Comparison of ENCODE assay signal across 1 cellular context in the genomic region with DNA sequence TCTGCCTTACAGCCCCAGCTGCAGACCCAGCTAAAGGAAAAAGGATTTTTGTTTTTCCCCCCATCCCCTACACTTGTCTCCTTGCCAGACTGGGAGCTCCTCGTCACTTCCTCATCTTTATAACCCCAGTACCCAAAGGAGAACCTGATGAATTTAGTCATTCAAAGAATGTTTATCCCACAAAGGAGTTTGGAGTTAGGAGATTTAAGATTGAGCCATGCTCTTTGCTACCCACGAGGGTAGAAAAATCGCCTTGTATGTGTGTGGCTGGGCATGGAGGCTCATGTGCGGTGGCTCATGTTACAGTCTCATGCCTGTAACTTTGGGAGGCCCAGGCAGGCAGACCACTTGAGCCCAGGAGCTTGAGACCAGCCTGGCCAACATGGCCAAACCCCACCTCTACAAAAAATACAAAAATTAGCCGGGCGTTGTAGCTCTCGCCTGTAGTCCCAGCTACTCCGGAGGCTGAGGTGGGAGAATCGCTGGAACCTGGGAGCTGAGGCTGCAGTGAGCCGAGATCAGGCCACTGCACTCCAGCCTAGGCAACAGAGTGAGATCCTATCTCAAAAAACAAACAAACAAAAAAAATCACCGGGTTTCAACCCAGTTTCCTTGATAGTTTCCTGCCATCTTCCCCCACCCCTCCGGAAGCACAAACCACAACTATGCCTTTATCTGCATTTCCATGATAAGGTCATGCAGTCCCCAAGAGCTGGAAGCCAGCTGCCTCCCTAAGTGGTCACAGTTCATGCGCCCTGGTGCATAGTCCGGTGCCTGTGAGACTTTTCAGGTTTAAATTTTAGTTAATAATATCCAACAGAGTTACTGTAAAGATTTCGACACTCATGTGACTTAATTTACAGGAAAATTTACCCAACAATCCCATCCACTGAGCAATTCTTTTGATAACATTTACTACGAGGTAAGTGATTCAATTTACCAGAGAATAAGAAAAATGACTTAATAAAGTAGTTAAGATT.
TF ChIP-seq lines count a peak whose summit lies in the region.

No MANE protein-coding gene starts in this region.

TF ChIP-seq in HEK293, 187 proteins besides CTCF, POLR2A, EP300 and RAD21 (continued from another document):
- TF ChIP-seq, protein P1, sequence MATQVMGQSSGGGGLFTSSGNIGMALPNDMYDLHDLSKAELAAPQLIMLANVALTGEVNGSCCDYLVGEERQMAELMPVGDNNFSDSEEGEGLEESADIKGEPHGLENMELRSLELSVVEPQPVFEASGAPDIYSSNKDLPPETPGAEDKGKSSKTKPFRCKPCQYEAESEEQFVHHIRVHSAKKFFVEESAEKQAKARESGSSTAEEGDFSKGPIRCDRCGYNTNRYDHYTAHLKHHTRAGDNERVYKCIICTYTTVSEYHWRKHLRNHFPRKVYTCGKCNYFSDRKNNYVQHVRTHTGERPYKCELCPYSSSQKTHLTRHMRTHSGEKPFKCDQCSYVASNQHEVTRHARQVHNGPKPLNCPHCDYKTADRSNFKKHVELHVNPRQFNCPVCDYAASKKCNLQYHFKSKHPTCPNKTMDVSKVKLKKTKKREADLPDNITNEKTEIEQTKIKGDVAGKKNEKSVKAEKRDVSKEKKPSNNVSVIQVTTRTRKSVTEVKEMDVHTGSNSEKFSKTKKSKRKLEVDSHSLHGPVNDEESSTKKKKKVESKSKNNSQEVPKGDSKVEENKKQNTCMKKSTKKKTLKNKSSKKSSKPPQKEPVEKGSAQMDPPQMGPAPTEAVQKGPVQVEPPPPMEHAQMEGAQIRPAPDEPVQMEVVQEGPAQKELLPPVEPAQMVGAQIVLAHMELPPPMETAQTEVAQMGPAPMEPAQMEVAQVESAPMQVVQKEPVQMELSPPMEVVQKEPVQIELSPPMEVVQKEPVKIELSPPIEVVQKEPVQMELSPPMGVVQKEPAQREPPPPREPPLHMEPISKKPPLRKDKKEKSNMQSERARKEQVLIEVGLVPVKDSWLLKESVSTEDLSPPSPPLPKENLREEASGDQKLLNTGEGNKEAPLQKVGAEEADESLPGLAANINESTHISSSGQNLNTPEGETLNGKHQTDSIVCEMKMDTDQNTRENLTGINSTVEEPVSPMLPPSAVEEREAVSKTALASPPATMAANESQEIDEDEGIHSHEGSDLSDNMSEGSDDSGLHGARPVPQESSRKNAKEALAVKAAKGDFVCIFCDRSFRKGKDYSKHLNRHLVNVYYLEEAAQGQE (tag by site-specific recombination; IDR thresholded peaks at IDR 0.05) = no peak
- TF ChIP-seq, protein P2, sequence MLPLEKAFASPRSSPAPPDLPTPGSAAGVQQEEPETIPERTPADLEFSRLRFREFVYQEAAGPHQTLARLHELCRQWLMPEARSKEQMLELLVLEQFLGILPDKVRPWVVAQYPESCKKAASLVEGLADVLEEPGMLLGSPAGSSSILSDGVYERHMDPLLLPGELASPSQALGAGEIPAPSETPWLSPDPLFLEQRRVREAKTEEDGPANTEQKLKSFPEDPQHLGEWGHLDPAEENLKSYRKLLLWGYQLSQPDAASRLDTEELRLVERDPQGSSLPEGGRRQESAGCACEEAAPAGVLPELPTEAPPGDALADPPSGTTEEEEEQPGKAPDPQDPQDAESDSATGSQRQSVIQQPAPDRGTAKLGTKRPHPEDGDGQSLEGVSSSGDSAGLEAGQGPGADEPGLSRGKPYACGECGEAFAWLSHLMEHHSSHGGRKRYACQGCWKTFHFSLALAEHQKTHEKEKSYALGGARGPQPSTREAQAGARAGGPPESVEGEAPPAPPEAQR (tag by site-specific recombination; IDR thresholded peaks at IDR 0.05) = no peak
- no peak for TF ChIP-seq ZFP41 (tag by site-specific recombination; IDR thresholded peaks at IDR 0.05; ENCODE audit: borderline replicate concordance)
- TF ChIP-seq OVOL3 (tag by site-specific recombination; IDR thresholded peaks at IDR 0.05) = no peak
- no peak for TF ChIP-seq ZNF560 (tag by site-specific recombination; IDR thresholded peaks at IDR 0.05; ENCODE audit: borderline replicate concordance)
- no peak for TF ChIP-seq ZNF214 (tag by site-specific recombination; IDR thresholded peaks at IDR 0.05; ENCODE audit: borderline replicate concordance)
- TF ChIP-seq ZNF404 (tag by site-specific recombination; IDR thresholded peaks at IDR 0.05) = no peak
- TF ChIP-seq ZNF610 (tag by site-specific recombination; IDR thresholded peaks at IDR 0.05; ENCODE audit: borderline replicate concordance) = no peak
- TF ChIP-seq, protein P3, sequence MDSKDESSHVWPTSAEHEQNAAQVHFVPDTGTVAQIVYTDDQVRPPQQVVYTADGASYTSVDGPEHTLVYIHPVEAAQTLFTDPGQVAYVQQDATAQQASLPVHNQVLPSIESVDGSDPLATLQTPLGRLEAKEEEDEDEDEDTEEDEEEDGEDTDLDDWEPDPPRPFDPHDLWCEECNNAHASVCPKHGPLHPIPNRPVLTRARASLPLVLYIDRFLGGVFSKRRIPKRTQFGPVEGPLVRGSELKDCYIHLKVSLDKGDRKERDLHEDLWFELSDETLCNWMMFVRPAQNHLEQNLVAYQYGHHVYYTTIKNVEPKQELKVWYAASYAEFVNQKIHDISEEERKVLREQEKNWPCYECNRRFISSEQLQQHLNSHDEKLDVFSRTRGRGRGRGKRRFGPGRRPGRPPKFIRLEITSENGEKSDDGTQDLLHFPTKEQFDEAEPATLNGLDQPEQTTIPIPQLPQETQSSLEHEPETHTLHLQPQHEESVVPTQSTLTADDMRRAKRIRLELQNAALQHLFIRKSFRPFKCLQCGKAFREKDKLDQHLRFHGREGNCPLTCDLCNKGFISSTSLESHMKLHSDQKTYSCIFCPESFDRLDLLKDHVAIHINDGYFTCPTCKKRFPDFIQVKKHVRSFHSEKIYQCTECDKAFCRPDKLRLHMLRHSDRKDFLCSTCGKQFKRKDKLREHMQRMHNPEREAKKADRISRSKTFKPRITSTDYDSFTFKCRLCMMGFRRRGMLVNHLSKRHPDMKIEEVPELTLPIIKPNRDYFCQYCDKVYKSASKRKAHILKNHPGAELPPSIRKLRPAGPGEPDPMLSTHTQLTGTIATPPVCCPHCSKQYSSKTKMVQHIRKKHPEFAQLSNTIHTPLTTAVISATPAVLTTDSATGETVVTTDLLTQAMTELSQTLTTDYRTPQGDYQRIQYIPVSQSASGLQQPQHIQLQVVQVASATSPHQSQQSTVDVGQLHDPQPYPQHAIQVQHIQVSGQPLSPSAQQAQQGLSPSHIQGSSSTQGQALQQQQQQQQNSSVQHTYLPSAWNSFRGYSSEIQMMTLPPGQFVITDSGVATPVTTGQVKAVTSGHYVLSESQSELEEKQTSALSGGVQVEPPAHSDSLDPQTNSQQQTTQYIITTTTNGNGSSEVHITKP (tag by site-specific recombination; IDR thresholded peaks at IDR 0.05) = peak; percentile 52
- TF ChIP-seq ZBTB20 (tag by site-specific recombination; IDR thresholded peaks at IDR 0.05) = peak; percentile 64; the same call in 1 of the 2 replicates
- TF ChIP-seq, protein P4, sequence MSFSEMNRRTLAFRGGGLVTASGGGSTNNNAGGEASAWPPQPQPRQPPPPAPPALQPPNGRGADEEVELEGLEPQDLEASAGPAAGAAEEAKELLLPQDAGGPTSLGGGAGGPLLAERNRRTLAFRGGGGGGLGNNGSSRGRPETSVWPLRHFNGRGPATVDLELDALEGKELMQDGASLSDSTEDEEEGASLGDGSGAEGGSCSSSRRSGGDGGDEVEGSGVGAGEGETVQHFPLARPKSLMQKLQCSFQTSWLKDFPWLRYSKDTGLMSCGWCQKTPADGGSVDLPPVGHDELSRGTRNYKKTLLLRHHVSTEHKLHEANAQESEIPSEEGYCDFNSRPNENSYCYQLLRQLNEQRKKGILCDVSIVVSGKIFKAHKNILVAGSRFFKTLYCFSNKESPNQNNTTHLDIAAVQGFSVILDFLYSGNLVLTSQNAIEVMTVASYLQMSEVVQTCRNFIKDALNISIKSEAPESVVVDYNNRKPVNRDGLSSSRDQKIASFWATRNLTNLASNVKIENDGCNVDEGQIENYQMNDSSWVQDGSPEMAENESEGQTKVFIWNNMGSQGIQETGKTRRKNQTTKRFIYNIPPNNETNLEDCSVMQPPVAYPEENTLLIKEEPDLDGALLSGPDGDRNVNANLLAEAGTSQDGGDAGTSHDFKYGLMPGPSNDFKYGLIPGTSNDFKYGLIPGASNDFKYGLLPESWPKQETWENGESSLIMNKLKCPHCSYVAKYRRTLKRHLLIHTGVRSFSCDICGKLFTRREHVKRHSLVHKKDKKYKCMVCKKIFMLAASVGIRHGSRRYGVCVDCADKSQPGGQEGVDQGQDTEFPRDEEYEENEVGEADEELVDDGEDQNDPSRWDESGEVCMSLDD (tag by site-specific recombination; IDR thresholded peaks at IDR 0.05) = no peak
- TF ChIP-seq ZBTB8A (tag by site-specific recombination; IDR thresholded peaks at IDR 0.05) = peak; percentile 40; the same call in 1 of the 2 replicates
- TF ChIP-seq ZNF629 (tag by site-specific recombination; IDR thresholded peaks at IDR 0.05) = peak; percentile 40; the same call in 1 of the 2 replicates
- no peak for TF ChIP-seq ZNF596 (tag by site-specific recombination; IDR thresholded peaks at IDR 0.05)
- TF ChIP-seq HOXC10 (CRISPR knock-in tag; IDR thresholded peaks at IDR 0.05) = no peak
- no peak for TF ChIP-seq BCL11A (tag by site-specific recombination; IDR thresholded peaks at IDR 0.05; ENCODE audit: low read depth)
- TF ChIP-seq IKZF3 (tag by site-specific recombination; IDR thresholded peaks at IDR 0.05) = peak; percentile 32; the same call in 1 of the 2 replicates
- no peak for TF ChIP-seq MEIS1 (CRISPR knock-in tag; IDR thresholded peaks at IDR 0.05; ENCODE audit: borderline replicate concordance)
- no peak for TF ChIP-seq ZNF76 (tag by site-specific recombination; IDR thresholded peaks at IDR 0.05; ENCODE audit: borderline replicate concordance, low read depth)
- TF ChIP-seq, protein P5, sequence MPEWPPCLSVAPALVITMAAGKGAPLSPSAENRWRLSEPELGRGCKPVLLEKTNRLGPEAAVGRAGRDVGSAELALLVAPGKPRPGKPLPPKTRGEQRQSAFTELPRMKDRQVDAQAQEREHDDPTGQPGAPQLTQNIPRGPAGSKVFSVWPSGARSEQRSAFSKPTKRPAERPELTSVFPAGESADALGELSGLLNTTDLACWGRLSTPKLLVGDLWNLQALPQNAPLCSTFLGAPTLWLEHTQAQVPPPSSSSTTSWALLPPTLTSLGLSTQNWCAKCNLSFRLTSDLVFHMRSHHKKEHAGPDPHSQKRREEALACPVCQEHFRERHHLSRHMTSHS (tag by site-specific recombination; IDR thresholded peaks at IDR 0.05) = no peak
- TF ChIP-seq, protein P6, sequence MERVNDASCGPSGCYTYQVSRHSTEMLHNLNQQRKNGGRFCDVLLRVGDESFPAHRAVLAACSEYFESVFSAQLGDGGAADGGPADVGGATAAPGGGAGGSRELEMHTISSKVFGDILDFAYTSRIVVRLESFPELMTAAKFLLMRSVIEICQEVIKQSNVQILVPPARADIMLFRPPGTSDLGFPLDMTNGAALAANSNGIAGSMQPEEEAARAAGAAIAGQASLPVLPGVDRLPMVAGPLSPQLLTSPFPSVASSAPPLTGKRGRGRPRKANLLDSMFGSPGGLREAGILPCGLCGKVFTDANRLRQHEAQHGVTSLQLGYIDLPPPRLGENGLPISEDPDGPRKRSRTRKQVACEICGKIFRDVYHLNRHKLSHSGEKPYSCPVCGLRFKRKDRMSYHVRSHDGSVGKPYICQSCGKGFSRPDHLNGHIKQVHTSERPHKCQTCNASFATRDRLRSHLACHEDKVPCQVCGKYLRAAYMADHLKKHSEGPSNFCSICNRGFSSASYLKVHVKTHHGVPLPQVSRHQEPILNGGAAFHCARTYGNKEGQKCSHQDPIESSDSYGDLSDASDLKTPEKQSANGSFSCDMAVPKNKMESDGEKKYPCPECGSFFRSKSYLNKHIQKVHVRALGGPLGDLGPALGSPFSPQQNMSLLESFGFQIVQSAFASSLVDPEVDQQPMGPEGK (tag by site-specific recombination; IDR thresholded peaks at IDR 0.05) = peak; percentile 47; the same call in 1 of the 2 replicates
- no peak for TF ChIP-seq ZNF544 (tag by site-specific recombination; IDR thresholded peaks at IDR 0.05)
- TF ChIP-seq SP3 (tag by site-specific recombination; IDR thresholded peaks at IDR 0.05) = 0 out of 2 replicates have a peak, but pooled peaks have one; percentile 11
- TF ChIP-seq ZNF175 (tag by site-specific recombination; IDR thresholded peaks at IDR 0.05) = no peak
- no peak for TF ChIP-seq ZNF670 (tag by site-specific recombination; IDR thresholded peaks at IDR 0.05; ENCODE audit: low read depth)
- no peak for TF ChIP-seq ZNF350 (tag by site-specific recombination; IDR thresholded peaks at IDR 0.05)
- TF ChIP-seq ZNF830 (tag by site-specific recombination; IDR thresholded peaks at IDR 0.05; ENCODE audit: low read depth) = no peak
